1 cellular context compared by ENCODE assay signal in genomic region chr5:89597878-89598277, GRCh38.
A peak's percentile ranks its signal among the peaks of the same experiment; 100 is the strongest.
TF ChIP-seq lines count a peak whose summit lies in the region.

No MANE protein-coding gene starts in this region.

TF ChIP-seq in GM12878, 131 proteins besides CTCF, POLR2A, EP300 and RAD21 (continued from another document):
- no peak for TF ChIP-seq REST (IDR thresholded peaks at IDR 0.05; ENCODE audit: low read depth, low read length)
- no peak for TF ChIP-seq MYC (IDR thresholded peaks at IDR 0.05; ENCODE audit: insufficient read depth, insufficient read length, insufficient replicate concordance, low read length, severe bottlenecking)
- TF ChIP-seq JUNB (IDR thresholded peaks at IDR 0.05), result no peak
- peak; percentile 13; the same call in 1 of the 2 replicates for TF ChIP-seq CREM (IDR thresholded peaks at IDR 0.05; ENCODE audit: low read depth)
- TF ChIP-seq RBBP5 (conservative IDR thresholded peaks at IDR 0.05), result no peak
- TF ChIP-seq ESRRA (IDR thresholded peaks at IDR 0.05; ENCODE audit: low read length), result no peak
- TF ChIP-seq STAT3 (IDR thresholded peaks at IDR 0.05; ENCODE audit: low read depth, low read length), result no peak
- no peak for TF ChIP-seq SRF (IDR thresholded peaks at IDR 0.05; ENCODE audit: low read depth in 2 of 2, low read length in 2 of 2)
- 0 out of 2 replicates have a peak, but pooled peaks have one; percentile 47 for TF ChIP-seq CBX5 (IDR thresholded peaks at IDR 0.05; ENCODE audit: low read depth)
- TF ChIP-seq CBFB (IDR thresholded peaks at IDR 0.05; ENCODE audit: low read depth), result 0 out of 2 replicates have a peak, but pooled peaks have one; percentile 18
- no peak for TF ChIP-seq SMC3 (IDR thresholded peaks at IDR 0.05; ENCODE audit: borderline replicate concordance, low read length)
- TF ChIP-seq LARP7 (IDR thresholded peaks at IDR 0.05), result no peak
- TF ChIP-seq NRF1 (conservative IDR thresholded peaks at IDR 0.05; ENCODE audit: low read depth, low read length), result no peak
